ENCODE assay signal across 21 cellular contexts in the genomic region with DNA sequence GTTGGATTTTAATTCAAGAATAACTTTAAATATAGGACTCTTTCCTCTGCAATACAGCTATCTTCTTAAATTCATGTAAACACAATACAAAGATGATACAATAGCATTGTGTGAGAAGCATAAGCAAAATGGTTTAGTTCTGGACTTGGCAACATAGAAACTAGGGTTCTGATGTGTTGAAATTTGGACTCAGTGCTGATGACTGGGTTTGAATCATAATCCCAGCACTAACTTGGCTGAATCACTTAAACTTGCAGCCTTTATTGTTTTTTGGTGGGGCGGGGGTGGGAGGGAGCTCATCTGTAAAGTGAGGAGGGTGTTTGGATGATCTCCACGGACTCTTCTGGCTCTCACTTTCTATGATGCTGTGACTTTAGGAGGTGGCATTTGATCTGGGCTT.
DNase-seq lines count a peak whose midpoint lies in the region; ATAC-seq and TF ChIP-seq lines count a peak whose summit lies in the region.
"Had no signal": no experiment of that assay in that cellular context is flagged by ENCODE, and none has a peak within 500 bp of the region (broad histone marks: within the 10 kb centered on the region; RNA-seq: fewer than 3 reads in every experiment).

No MANE protein-coding gene starts in this region.

- ATAC-seq in RWPE2 (ENCODE audit: low read depth) (peak; percentile 66), GM19395 (IDR thresholded peaks at IDR 0.05; ENCODE audit: unreplicated experiment) (no peak)
- ATAC-seq: stimulated activated memory B cell treated with anti-CD40 and anti-IgM and Interleukin-4, amounts not matched to agents 10 μg/mL and 1 μg/mL and 100 μg/mL, for 72 hours; WTC11 had no signal

- no peak for TF ChIP-seq CTCF in right atrium auricular region (IDR thresholded peaks at IDR 0.05)
- no peak for TF ChIP-seq CTCF in RWPE2 (IDR thresholded peaks at IDR 0.05; ENCODE audit: poor library complexity, severe bottlenecking)
- TF ChIP-seq CTCF in GM13977 (IDR thresholded peaks at IDR 0.05; ENCODE audit: extremely low read depth, insufficient read depth, missing control alignments): no peak

- H3K4me1 ChIP-seq in right atrium auricular region (peaks cover 0 to 7% of the 10 kb centered on the region in 2 donors), RWPE2 (ENCODE audit: insufficient read depth, poor library complexity, severe bottlenecking) (no peaks in the 10 kb centered on the region)

- H3K27me3 ChIP-seq in right atrium auricular region (no peaks in the 10 kb centered on the region), RWPE2 (ENCODE audit: insufficient read depth, poor library complexity, severe bottlenecking) (no peaks in the 10 kb centered on the region)
- H3K27me3 ChIP-seq: tibial nerve had no signal

- H3K4me3 ChIP-seq in right atrium auricular region (no peak overlapping the region), RWPE2 (ENCODE audit: severe bottlenecking) (no peak overlapping the region)
- H3K4me3 ChIP-seq: tibial nerve had no signal

- intact Hi-C loops in cardiac septum (cut with DNase I): no loop called here

- in situ Hi-C loops in GM13977 (cut with MboI; ENCODE audit: low pct_unique_long_range_greater_than_20kb, low sequenced_read_pairs, unreplicated experiment): no loop called here

- H3K36me3 ChIP-seq in right atrium auricular region (no peaks in the 10 kb centered on the region), RWPE2 (ENCODE audit: low read depth) (no peaks in the 10 kb centered on the region)
- H3K36me3 ChIP-seq: tibial nerve had no signal

- DNase-seq in right atrium auricular region (ENCODE audit: low spot score): no peak
- no peak for DNase-seq in cardiac septum (ENCODE audit: low spot score)
- DNase-seq in RWPE2 (ENCODE audit: low spot score): no peak
- DNase-seq in fibroblast of peridontal ligament (ENCODE audit: extremely low read depth): peak; percentile 93
- no peak for DNase-seq in GM13977 (ENCODE audit: low spot score)
- DNase-seq in GM19238 (ENCODE audit: insufficient read length, low spot score): no peak
- no peak for DNase-seq in HUDEP-2 (lab: John Stamatoyannopoulos, UW; ENCODE audit: unreplicated experiment in 76 of 76)
- DNase-seq: ACHN; activated CD8-positive, alpha-beta memory T cell treated with anti-CD3 and anti-CD28 coated beads for 24 hours; DND-41; foreskin melanocyte; KBM-7; midbrain; NCI-H1048; NCI-H2081; NCI-H446 treated with DMSO at 0.1 percent for 48 hours; SHP77 had no signal

- H3K27ac ChIP-seq in right atrium auricular region (peak overlapping the region; percentile 11 to 56), RWPE2 (ENCODE audit: poor library complexity, severe bottlenecking) (no peak overlapping the region)
- H3K27ac ChIP-seq: tibial nerve had no signal

- H3K9me3 ChIP-seq in right atrium auricular region: no peaks in the 10 kb centered on the region
- no peaks in the 10 kb centered on the region for H3K9me3 ChIP-seq in RWPE2 (ENCODE audit: severe bottlenecking)
- H3K9me3 ChIP-seq: tibial nerve had no signal
